ENCODE assay signal across 16 cellular contexts in the genomic region with DNA sequence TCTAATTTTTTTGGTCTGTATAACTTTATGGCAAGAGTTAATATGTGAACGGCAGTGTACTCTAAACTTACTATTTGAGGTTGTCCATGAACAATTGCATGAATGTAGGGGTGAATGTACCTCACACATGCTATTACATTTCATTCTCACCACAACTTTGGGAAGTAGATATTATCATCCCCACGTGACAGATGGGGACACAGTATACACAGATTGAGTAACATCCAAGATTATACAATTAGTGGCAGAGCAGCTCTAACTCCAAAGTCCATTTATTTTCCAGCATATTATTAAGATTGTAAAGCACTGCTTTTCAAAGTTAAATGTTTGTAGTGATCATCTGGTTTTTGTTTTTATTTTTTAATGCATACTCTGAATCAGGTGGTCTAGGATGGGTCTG.
"Had no signal": no experiment of that assay in that cellular context is flagged by ENCODE, and none has a peak within 500 bp of the region (broad histone marks: within the 10 kb centered on the region; RNA-seq: fewer than 3 reads in every experiment).

No MANE protein-coding gene starts in this region.

- H3K4me1 ChIP-seq: heart left ventricle, prostate gland had no signal

- ATAC-seq: activated T-cell treated with anti-CD3 and anti-CD28 coated beads, Interleukin-2, amount 50 U/mL, for 72 hours; heart left ventricle; left colon; sciatic nerve had no signal

- H3K27me3 ChIP-seq: heart left ventricle had no signal

- H3K4me3 ChIP-seq: heart left ventricle, prostate gland had no signal

- H3K9me3 ChIP-seq: prostate gland had no signal

- H3K27ac ChIP-seq: heart left ventricle, prostate gland had no signal

- H3K36me3 ChIP-seq: heart left ventricle, prostate gland had no signal

- DNase-seq: activated CD4-positive, alpha-beta T cell treated with anti-CD3 and anti-CD28 coated beads, Interleukin-2, amount 50 U/mL, for 48 hours; activated CD4-positive, CD25-positive, alpha-beta regulatory T cell treated with anti-CD3 and anti-CD28 coated beads, Interleukin-2, amount 50 U/mL, for 72 hours; activated gamma-delta T cell treated with Interleukin-2 at 50 U/mL for 16 hours; activated naive CD8-positive, alpha-beta T cell treated with anti-CD3 and anti-CD28 coated beads for 36 hours; activated T-cell treated with anti-CD3 and anti-CD28 coated beads, Interleukin-2, amount 50 U/mL, for 72 hours; aorta; foreskin melanocyte; heart left ventricle; left colon; occipital lobe; stimulated activated CD4-positive, alpha-beta T cell treated with anti-CD3 and anti-CD28 coated beads, Interleukin-2, amount 100 ng/mL, for 24 hours; stimulated activated naive CD4-positive, alpha-beta T cell; substantia nigra; trophoblast cell had no signal
